Comparison of ENCODE assay signal across 20 cellular contexts in genomic region chr13:31413531-31413930, GRCh38.
DNase-seq lines count a peak whose midpoint lies in the region; FAIRE-seq and TF ChIP-seq lines count a peak whose summit lies in the region.
"Had no signal": no experiment of that assay in that cellular context is flagged by ENCODE, and none has a peak within 500 bp of the region (broad histone marks: within the 10 kb centered on the region; RNA-seq: fewer than 3 reads in every experiment).

No MANE protein-coding gene starts in this region.

- FAIRE-seq in GM12891 (lab: Jason Lieb, UNC), result no peak
- FAIRE-seq: A549, G401.6, GM19239 had no signal

- no peak overlapping the region for H3K27ac ChIP-seq in A673 (ENCODE audit: low read depth, low read length, poor library complexity, severe bottlenecking)
- H3K27ac ChIP-seq: A549; BLaER1 treated with 17β-estradiol and CSF1 and Interleukin-3, amounts not matched to agents 10 nM and 100 nM had no signal

- H3K27me3 ChIP-seq in A673 (replicated peaks; ENCODE audit: insufficient read depth, low read depth, low read length, poor library complexity), result no peaks in the 10 kb centered on the region
- H3K27me3 ChIP-seq in MG63, result no peaks in the 10 kb centered on the region
- H3K27me3 ChIP-seq in Caco-2 (replicated peaks; ENCODE audit: control insufficient read depth, insufficient read depth, low read length), result no peaks in the 10 kb centered on the region
- H3K27me3 ChIP-seq: BLaER1 treated with 17β-estradiol and CSF1 and Interleukin-3, amounts not matched to agents 10 nM and 100 nM had no signal

- intact Hi-C loops in A673 (cut with micrococcal nuclease; ENCODE audit: unreplicated experiment), result no loop called here
- intact Hi-C loops in Caco-2 (cut with micrococcal nuclease; ENCODE audit: unreplicated experiment), result no loop called here

- peak; percentile 11 for DNase-seq in A673 (ENCODE audit: low spot score)
- peak; percentile 9 for DNase-seq in MG63
- peak; percentile 56 for DNase-seq in astrocyte of the hippocampus (ENCODE audit: low read depth, low spot score)
- DNase-seq in ACHN, result no peak
- DNase-seq in Caco-2, result no peak
- no peak for DNase-seq in GM12891 (ENCODE audit: insufficient read length, low spot score)
- DNase-seq: 8988T; Calu3; CD4-positive, alpha-beta T cell; CD8-positive, alpha-beta memory T cell; DMS153; DND-41; H9 had no signal

- no peak overlapping the region for H3K27ac Mint-ChIP-seq in Caco-2 (ENCODE audit: unreplicated experiment)
- H3K27ac Mint-ChIP-seq: B cell; CD14-positive monocyte; CD4-positive, alpha-beta T cell; GM23338; H9 had no signal

- no peaks in the 10 kb centered on the region for H3K9me3 ChIP-seq in A673 (ENCODE audit: low read depth, low read length, poor library complexity, severe bottlenecking)
- no peaks in the 10 kb centered on the region for H3K9me3 ChIP-seq in MG63
- H3K9me3 ChIP-seq in Caco-2, result no peaks in the 10 kb centered on the region
- H3K9me3 ChIP-seq: A549; BLaER1 treated with 17β-estradiol and CSF1 and Interleukin-3, amounts not matched to agents 10 nM and 100 nM had no signal

- H3K4me3 ChIP-seq in A673 (ENCODE audit: low read depth, low read length, poor library complexity, severe bottlenecking) (no peak overlapping the region), MG63 (no peak overlapping the region), Caco-2 (ENCODE audit: low read depth, low read length) (no peak overlapping the region)
- H3K4me3 ChIP-seq: A549; BLaER1 treated with 17β-estradiol and CSF1 and Interleukin-3, amounts not matched to agents 10 nM and 100 nM; GM23338 had no signal

- CTCF ChIA-PET in A673 (lab: Charles Lee) (no interaction called here), Caco-2 (lab: Charles Lee) (no interaction called here)

- no peaks in the 10 kb centered on the region for H3K36me3 Mint-ChIP-seq in Caco-2 (ENCODE audit: insufficient read depth, unreplicated experiment)
- H3K36me3 Mint-ChIP-seq: CD14-positive monocyte; CD8-positive, alpha-beta memory T cell had no signal

- H3K36me3 ChIP-seq in A673 (ENCODE audit: insufficient read depth, low read length, poor library complexity, severe bottlenecking) (no peaks in the 10 kb centered on the region), MG63 (no peaks in the 10 kb centered on the region), Caco-2 (ENCODE audit: control insufficient read depth, insufficient read depth, low read length) (no peaks in the 10 kb centered on the region)
- H3K36me3 ChIP-seq: BLaER1 treated with 17β-estradiol and CSF1 and Interleukin-3, amounts not matched to agents 10 nM and 100 nM had no signal

- H3K4me1 Mint-ChIP-seq in Caco-2 (ENCODE audit: low read depth, unreplicated experiment), result no peaks in the 10 kb centered on the region
- H3K4me1 Mint-ChIP-seq: CD14-positive monocyte; CD8-positive, alpha-beta memory T cell; GM23338; H9 had no signal

- no peak for TF ChIP-seq POLR2A in GM12891 (IDR thresholded peaks at IDR 0.05; ENCODE audit: low read depth, low read length)

- H3K4me1 ChIP-seq in A673 (ENCODE audit: insufficient read depth, low read length, poor library complexity, severe bottlenecking) (no peaks in the 10 kb centered on the region), Caco-2 (no peaks in the 10 kb centered on the region)
- H3K4me1 ChIP-seq: A549; BLaER1 treated with 17β-estradiol and CSF1 and Interleukin-3, amounts not matched to agents 10 nM and 100 nM had no signal

- H3K4me3 Mint-ChIP-seq in Caco-2 (ENCODE audit: unreplicated experiment), result no peak overlapping the region
- H3K4me3 Mint-ChIP-seq: B cell; CD14-positive monocyte; CD4-positive, alpha-beta T cell; CD8-positive, alpha-beta memory T cell; GM23338; H9 had no signal

- in situ Hi-C loops in ACHN (cut with HindIII; ENCODE audit: low pct_ligation_motif_present, low pct_unique_long_range_greater_than_20kb, low sequenced_read_pairs), result loop anchor here (25.0 kb wide), 1 partner anchor 176 kb away; no protein-coding TSS in a partner anchor

- H3K27me3 Mint-ChIP-seq in Caco-2 (ENCODE audit: insufficient read depth, unreplicated experiment), result peaks cover 18% of the 10 kb centered on the region
- H3K27me3 Mint-ChIP-seq: B cell had no signal

- H3K9me3 Mint-ChIP-seq in Caco-2 (ENCODE audit: unreplicated experiment), result no peaks in the 10 kb centered on the region
- H3K9me3 Mint-ChIP-seq: CD4-positive, alpha-beta T cell; CD8-positive, alpha-beta memory T cell; GM23338; H9 had no signal

- no TSS peak for BruUV-seq in A673 (replicated peaks; lab: Mats Ljungman, UMichigan)
- BruUV-seq in Caco-2 (replicated peaks; lab: Mats Ljungman, UMichigan), result no TSS peak

- POLR2A ChIA-PET in A673 (lab: Charles Lee; ENCODE audit: low non-redundant PET) (no interaction called here), Caco-2 (lab: Charles Lee) (no interaction called here)

- no peak for TF ChIP-seq CTCF in A673 (conservative IDR thresholded peaks at IDR 0.05; ENCODE audit: low read depth, low read length)
- TF ChIP-seq CTCF in Caco-2 (IDR thresholded peaks at IDR 0.05; ENCODE audit: insufficient read depth in 1 of 2, low read depth in 1 of 2, low read length in 1 of 2, severe bottlenecking in 1 of 2, unreplicated experiment in 1 of 2), result no peak

TF ChIP-seq in GM12891, 5 proteins besides CTCF, POLR2A, EP300 and RAD21:
- no peak for TF ChIP-seq POLR2AphosphoS5 (IDR thresholded peaks at IDR 0.05; ENCODE audit: low read depth, low read length)
- TF ChIP-seq TAF1 (IDR thresholded peaks at IDR 0.05; ENCODE audit: low read depth, low read length), result no peak
- TF ChIP-seq POU2F2 (IDR thresholded peaks at IDR 0.05; ENCODE audit: low read depth, low read length), result no peak
- TF ChIP-seq PAX5 (IDR thresholded peaks at IDR 0.05; ENCODE audit: insufficient read depth, low read length, severe bottlenecking), result no peak
- TF ChIP-seq SPI1 (IDR thresholded peaks at IDR 0.05; ENCODE audit: low read depth, low read length), result no peak

Comparison
In these comparisons a context has a peak if more than half of its experiments do, and no peak if none do; other contexts are left out.
1. DNase-seq: peak in A673 (single experiment), MG63 (single experiment) and astrocyte of the hippocampus (single experiment); none in ACHN (single experiment), Caco-2 (0 of 2) and GM12891 (single experiment).